ENCODE assay signal across 32 cellular contexts in the genomic region with DNA sequence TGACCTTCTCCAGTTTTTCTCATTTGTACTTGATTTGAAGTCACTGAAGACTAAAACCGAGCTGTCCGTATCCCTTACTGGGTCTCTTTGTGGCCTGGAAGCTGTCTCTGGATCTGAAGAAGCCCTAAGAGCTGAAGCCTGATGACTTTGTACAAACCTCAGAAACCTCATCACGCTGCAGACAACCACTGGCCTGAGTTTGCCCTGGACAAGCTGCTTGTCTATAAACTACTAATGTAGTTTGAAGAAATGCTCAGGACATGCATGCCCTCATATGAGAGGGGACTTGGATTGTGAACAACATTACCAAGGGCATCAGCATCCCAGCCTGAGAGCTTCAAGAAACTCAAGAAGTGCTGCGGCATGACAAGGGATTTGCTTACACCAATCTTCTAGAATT.
"Had no signal": no experiment of that assay in that cellular context is flagged by ENCODE, and none has a peak within 500 bp of the region (broad histone marks: within the 10 kb centered on the region; RNA-seq: fewer than 3 reads in every experiment).

No MANE protein-coding gene starts in this region.

- DNase-seq: activated effector memory CD4-positive, alpha-beta T cell treated with anti-CD3 and anti-CD28 coated beads, Interleukin-2, amount 50 U/mL, for 16 hours; activated effector memory CD4-positive, alpha-beta T cell treated with Interleukin-2 at 50 U/mL for 16 hours; activated gamma-delta T cell; activated gamma-delta T cell treated with Interleukin-2 at 50 U/mL for 16 hours; activated naive CD4-positive, alpha-beta T cell; activated naive CD4-positive, alpha-beta T cell treated with anti-CD3 and anti-CD28 coated beads for 36 hours; activated naive CD4-positive, alpha-beta T cell treated with anti-CD3 and anti-CD28 coated beads, Interleukin-2, amount 10 ng/mL, durations not matched to agents 7 days and 5 days; activated naive CD4-positive, alpha-beta T cell treated with anti-CD3 and anti-CD28 coated beads, Interleukin-2, amount 50 U/mL, for 16 hours; activated naive CD4-positive, alpha-beta T cell treated with Interleukin-2 at 50 U/mL for 16 hours; activated naive CD8-positive, alpha-beta T cell treated with anti-CD3 and anti-CD28 coated beads for 36 hours; activated naive CD8-positive, alpha-beta T cell treated with anti-CD3 and anti-CD28 coated beads, Interleukin-2, amount 10 ng/mL, durations not matched to agents 7 days and 5 days; activated naive CD8-positive, alpha-beta T cell treated with anti-CD3 and anti-CD28 coated beads, Interleukin-2, amount 50 U/mL, for 24 hours; activated T-cell treated with anti-CD3 and anti-CD28 coated beads, Interleukin-2, amount 50 U/mL, for 1 hour; activated T-cell treated with anti-CD3 and anti-CD28 coated beads, Interleukin-2, amount 50 U/mL, for 24 hours; activated T-cell treated with anti-CD3 and anti-CD28 coated beads, Interleukin-2, amount 50 U/mL, for 4 hours; activated T-cell treated with anti-CD3 and anti-CD28 coated beads, Interleukin-2, amount 50 U/mL, for 48 hours; activated T-cell treated with anti-CD3 and anti-CD28 coated beads, Interleukin-2, amount 50 U/mL, for 72 hours; adrenal gland; amniotic stem cell; amygdala; anterior cingulate cortex; aorta; body of pancreas; brain microvascular endothelial cell; caudate nucleus; central memory CD4-positive, alpha-beta T cell; cerebellar nuclear complex had no signal

- H3K4me1 ChIP-seq: adrenal gland, ascending aorta, body of pancreas, breast epithelium had no signal

- H3K36me3 ChIP-seq: adrenal gland, ascending aorta, brain microvascular endothelial cell, breast epithelium, cardiac muscle cell had no signal

- H3K27me3 ChIP-seq: adrenal gland, ascending aorta, body of pancreas, brain microvascular endothelial cell, breast epithelium, cardiac muscle cell had no signal

- H3K9me3 ChIP-seq: adrenal gland, ascending aorta, body of pancreas, breast epithelium had no signal

- H3K27ac ChIP-seq: adrenal gland, ascending aorta, body of pancreas, brain microvascular endothelial cell, breast epithelium, cardiac muscle cell had no signal

- H3K4me3 ChIP-seq: adrenal gland, ascending aorta, body of pancreas, breast epithelium, cardiac muscle cell had no signal

- ATAC-seq: activated naive CD4-positive, alpha-beta T cell treated with anti-CD3 and anti-CD28 coated beads, Interleukin-2, amount 50 U/mL, for 72 hours; activated naive CD8-positive, alpha-beta T cell treated with anti-CD3 and anti-CD28 coated beads, Interleukin-2, amount 50 U/mL, for 24 hours; activated T-cell treated with anti-CD3 and anti-CD28 coated beads, Interleukin-2, amount 50 U/mL, for 4 hours; activated T-cell treated with anti-CD3 and anti-CD28 coated beads, Interleukin-2, amount 50 U/mL, for 72 hours; activated T-helper 17 cell treated with anti-CD3 and anti-CD28 coated beads, Interleukin-2, amount 50 U/mL, for 72 hours; body of pancreas had no signal
